15 cellular contexts compared by ENCODE assay signal in the genomic region with DNA sequence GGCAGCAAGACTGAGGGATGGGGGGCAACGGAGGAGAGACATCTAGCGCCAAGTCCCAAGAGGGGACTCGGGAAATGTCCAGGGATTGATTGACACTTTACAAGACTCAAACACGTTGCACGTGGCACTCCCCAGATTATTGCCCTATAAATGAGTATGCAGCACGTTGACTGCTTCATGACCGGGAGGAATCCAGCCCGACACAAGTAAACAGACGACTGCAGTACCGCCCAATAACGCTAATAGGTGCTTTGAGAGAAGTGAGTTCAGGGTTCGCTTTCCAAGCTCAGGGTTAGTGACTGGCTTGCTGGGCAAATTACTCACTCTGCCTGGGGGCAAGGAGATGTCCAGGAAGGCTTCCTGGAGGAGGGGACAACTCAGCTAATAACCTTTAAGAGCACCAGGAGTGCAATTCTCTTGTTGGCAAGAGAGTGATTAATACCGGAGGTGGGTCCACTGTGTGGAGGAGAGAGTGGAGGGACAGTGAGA.
DNase-seq lines count a peak whose midpoint lies in the region; ATAC-seq and TF ChIP-seq lines count a peak whose summit lies in the region.
"Had no signal": no experiment of that assay in that cellular context is flagged by ENCODE, and none has a peak within 500 bp of the region (broad histone marks: within the 10 kb centered on the region; RNA-seq: fewer than 3 reads in every experiment).

No MANE protein-coding gene starts in this region.

- TF ChIP-seq CTCF in mammary epithelial cell (conservative IDR thresholded peaks at IDR 0.05 in 1 of 2, IDR thresholded peaks at IDR 0.05 in 1 of 2; ENCODE audit: extremely low read depth in 1 of 2, insufficient read depth in 1 of 2, low read depth in 1 of 2, low read length in 2 of 2) (no peak), MCF 10A (IDR thresholded peaks at IDR 0.05; ENCODE audit: unreplicated experiment) (no peak), PC-3 (conservative IDR thresholded peaks at IDR 0.05; ENCODE audit: low read depth, low read length) (peak; percentile 26; the same call in 1 of the 2 replicates), hepatocyte (IDR thresholded peaks at IDR 0.05; ENCODE audit: poor library complexity) (no peak), type B pancreatic cell (conservative IDR thresholded peaks at IDR 0.05) (no peak)

- DNase-seq in mammary epithelial cell (peak; percentile 23), MCF 10A (ENCODE audit: unreplicated experiment) (no peak), PC-3 (peak; percentile 64), hepatocyte (ENCODE audit: low spot score) (peak; percentile 78), type B pancreatic cell (ENCODE audit: extremely low spot score, unreplicated experiment) (no peak), GOT3 (lab: John Stamatoyannopoulos, UW) (no peak), DMS79 treated with DMSO at 0.1 percent for 48 hours (lab: John Stamatoyannopoulos, UW) (no peak), DMS 273 (lab: John Stamatoyannopoulos, UW; ENCODE audit: unreplicated experiment) (no peak)
- DNase-seq: activated naive CD4-positive, alpha-beta T cell treated with Interleukin-2 at 50 U/mL for 16 hours; DMS79; kidney glomerular epithelial cell; NCI-H1436 treated with DMSO at 0.1 percent for 48 hours; SHP77 treated with DMSO at 0.1 percent for 48 hours; stimulated activated CD4-positive, alpha-beta T cell treated with anti-CD3 and anti-CD28 coated beads, Interleukin-1b, Interleukin-23, amount 100 ng/mL, for 48 hours had no signal

- H3K4me1 ChIP-seq in mammary epithelial cell (ENCODE audit: insufficient read depth, low read length) (no peaks in the 10 kb centered on the region), PC-3 (ENCODE audit: insufficient read depth, low read length) (no peaks in the 10 kb centered on the region), hepatocyte (ENCODE audit: insufficient read depth) (peaks cover 5% of the 10 kb centered on the region)

- H2AFZ ChIP-seq in mammary epithelial cell (ENCODE audit: low read depth, low read length), result no peak overlapping the region
- peak overlapping the region; percentile 19; the same call in 1 of the 2 replicates for H2AFZ ChIP-seq in PC-3 (ENCODE audit: low read length)
- H2AFZ ChIP-seq in hepatocyte, result no peak overlapping the region

- H4K20me1 ChIP-seq in mammary epithelial cell (ENCODE audit: insufficient read depth, low read length), result no peaks in the 10 kb centered on the region
- H4K20me1 ChIP-seq in PC-3 (ENCODE audit: low read length), result no peaks in the 10 kb centered on the region
- no peaks in the 10 kb centered on the region for H4K20me1 ChIP-seq in hepatocyte (ENCODE audit: insufficient read depth, poor library complexity, severe bottlenecking)

- in situ Hi-C loops in mammary epithelial cell (cut with MboI; ENCODE audit: low sequenced_read_pairs in 2 of 2), result no loop called here

- H3K9ac ChIP-seq in mammary epithelial cell (ENCODE audit: insufficient read depth, low read length), result no peak overlapping the region
- no peak overlapping the region for H3K9ac ChIP-seq in PC-3 (ENCODE audit: low read length)

- no TSS peak for BruUV-seq in mammary epithelial cell (replicated peaks; lab: Mats Ljungman, UMichigan)
- BruUV-seq in MCF 10A (replicated peaks; lab: Mats Ljungman, UMichigan), result no TSS peak
- BruUV-seq in PC-3 (replicated peaks; lab: Mats Ljungman, UMichigan), result no TSS peak

- H3K36me3 ChIP-seq in mammary epithelial cell (ENCODE audit: insufficient read depth, low read length), result no peaks in the 10 kb centered on the region
- H3K36me3 ChIP-seq in PC-3 (ENCODE audit: low read depth, low read length), result no peaks in the 10 kb centered on the region
- no peaks in the 10 kb centered on the region for H3K36me3 ChIP-seq in hepatocyte (replicated peaks; ENCODE audit: insufficient read depth, low read depth)
- H3K36me3 ChIP-seq: thoracic aorta had no signal

- no peaks in the 10 kb centered on the region for H3K36me3 Mint-ChIP-seq in MCF 10A (ENCODE audit: insufficient read depth, unreplicated experiment)
- no peaks in the 10 kb centered on the region for H3K36me3 Mint-ChIP-seq in type B pancreatic cell

- no peaks in the 10 kb centered on the region for H3F3A ChIP-seq in PC-3 (ENCODE audit: low read length, unreplicated experiment)

- H3K27me3 ChIP-seq in mammary epithelial cell (ENCODE audit: insufficient read depth, low read length), result peaks cover 10% of the 10 kb centered on the region
- peaks cover 11% of the 10 kb centered on the region for H3K27me3 ChIP-seq in PC-3 (ENCODE audit: low read length)
- H3K27me3 ChIP-seq in hepatocyte, result no peaks in the 10 kb centered on the region

- H3K9me3 ChIP-seq in mammary epithelial cell (replicated peaks; ENCODE audit: insufficient read depth, low read length) (no peaks in the 10 kb centered on the region), PC-3 (ENCODE audit: low read length) (no peaks in the 10 kb centered on the region), hepatocyte (ENCODE audit: low read depth) (no peaks in the 10 kb centered on the region)
- H3K9me3 ChIP-seq: thoracic aorta had no signal

- H3K4me3 Mint-ChIP-seq in MCF 10A (ENCODE audit: unreplicated experiment) (no peak overlapping the region), type B pancreatic cell (no peak overlapping the region)

- H3K4me1 Mint-ChIP-seq in MCF 10A (ENCODE audit: insufficient read depth, unreplicated experiment) (peaks cover 6% of the 10 kb centered on the region), type B pancreatic cell (ENCODE audit: unreplicated experiment) (peaks cover 7% of the 10 kb centered on the region)

- no peaks in the 10 kb centered on the region for H3K9me3 Mint-ChIP-seq in MCF 10A (ENCODE audit: unreplicated experiment)
- no peaks in the 10 kb centered on the region for H3K9me3 Mint-ChIP-seq in type B pancreatic cell

- intact Hi-C loops in mammary epithelial cell (cut with micrococcal nuclease), result no loop called here
- intact Hi-C loops in MCF 10A (cut with micrococcal nuclease), result no loop called here
- intact Hi-C loops in PC-3 (cut with micrococcal nuclease), result no loop called here

- H3K27ac Mint-ChIP-seq in MCF 10A (ENCODE audit: low read depth, unreplicated experiment) (no peak overlapping the region), type B pancreatic cell (peak overlapping the region; percentile 69)

- ATAC-seq in PC-3, result peak; percentile 71

- H3K79me2 ChIP-seq in mammary epithelial cell (ENCODE audit: insufficient read depth, low read length), result no peaks in the 10 kb centered on the region
- H3K79me2 ChIP-seq in PC-3 (ENCODE audit: low read length), result no peaks in the 10 kb centered on the region
- no peaks in the 10 kb centered on the region for H3K79me2 ChIP-seq in hepatocyte

- H3K9me2 ChIP-seq in PC-3 (replicated peaks; ENCODE audit: low read length) (no peaks in the 10 kb centered on the region), hepatocyte (replicated peaks; ENCODE audit: insufficient read depth) (no peaks in the 10 kb centered on the region)

- H3K4me2 ChIP-seq in mammary epithelial cell (ENCODE audit: insufficient read depth, low read depth, low read length) (no peak overlapping the region), PC-3 (ENCODE audit: low read length) (peak overlapping the region; percentile 33; the same call in 1 of the 2 replicates), hepatocyte (no peak overlapping the region)

- CTCF ChIA-PET in mammary epithelial cell (lab: Charles Lee; ENCODE audit: low non-redundant PET), result no interaction called here
- CTCF ChIA-PET in MCF 10A (lab: Yijun Ruan, JAX), result interaction anchor here (1.0 kb wide), 1 partner anchor 16 kb away, joined by 3 read pairs; no protein-coding TSS in a partner anchor
- CTCF ChIA-PET in PC-3 (lab: Charles Lee), result no interaction called here

- H3K27me3 Mint-ChIP-seq in MCF 10A (ENCODE audit: insufficient read depth, unreplicated experiment), result peaks cover 16% of the 10 kb centered on the region
- peaks cover 14% of the 10 kb centered on the region for H3K27me3 Mint-ChIP-seq in type B pancreatic cell

- dilution Hi-C loops in mammary epithelial cell (cut with HindIII; ENCODE audit: low sequenced_read_pairs), result no loop called here

- POLR2A ChIA-PET in MCF 10A (lab: Yijun Ruan, JAX), result no interaction called here
- POLR2A ChIA-PET in PC-3 (lab: Charles Lee; ENCODE audit: unreplicated experiment), result no interaction called here

- 34% methylated on average over 10 of the region's 13 CpGs for WGBS in mammary epithelial cell (ENCODE audit: low coverage, missing lambda C conversion rate)
- 28% methylated on average over 13 of the region's 13 CpGs for WGBS in hepatocyte (ENCODE audit: low lambda C conversion rate, missing lambda C conversion rate)

- H3K4me3 ChIP-seq in mammary epithelial cell (replicated peaks in 1 of 3; ENCODE audit: insufficient read depth in 1 of 3, low read depth in 2 of 3, low read length in 3 of 3) (no peak overlapping the region), PC-3 (ENCODE audit: low read length) (no peak overlapping the region), hepatocyte (no peak overlapping the region)
- H3K4me3 ChIP-seq: thoracic aorta had no signal

- no peak overlapping the region for H3K27ac ChIP-seq in mammary epithelial cell (ENCODE audit: insufficient read depth, low read depth, low read length)
- H3K27ac ChIP-seq in PC-3 (ENCODE audit: low read length), result no peak overlapping the region
- H3K27ac ChIP-seq in hepatocyte, result no peak overlapping the region
- H3K27ac ChIP-seq: thoracic aorta had no signal

Comparison
In these comparisons a context has a peak if more than half of its experiments do, and no peak if none do; other contexts are left out.
1. DNase-seq: peak in mammary epithelial cell (single experiment), PC-3 (single experiment) and hepatocyte (single experiment); none in MCF 10A (single experiment), type B pancreatic cell (single experiment), GOT3 (single experiment), DMS79 treated with DMSO at 0.1 percent for 48 hours (single experiment) and DMS 273 (single experiment).